Comparison of ENCODE assay signal across 9 cellular contexts in the genomic region with DNA sequence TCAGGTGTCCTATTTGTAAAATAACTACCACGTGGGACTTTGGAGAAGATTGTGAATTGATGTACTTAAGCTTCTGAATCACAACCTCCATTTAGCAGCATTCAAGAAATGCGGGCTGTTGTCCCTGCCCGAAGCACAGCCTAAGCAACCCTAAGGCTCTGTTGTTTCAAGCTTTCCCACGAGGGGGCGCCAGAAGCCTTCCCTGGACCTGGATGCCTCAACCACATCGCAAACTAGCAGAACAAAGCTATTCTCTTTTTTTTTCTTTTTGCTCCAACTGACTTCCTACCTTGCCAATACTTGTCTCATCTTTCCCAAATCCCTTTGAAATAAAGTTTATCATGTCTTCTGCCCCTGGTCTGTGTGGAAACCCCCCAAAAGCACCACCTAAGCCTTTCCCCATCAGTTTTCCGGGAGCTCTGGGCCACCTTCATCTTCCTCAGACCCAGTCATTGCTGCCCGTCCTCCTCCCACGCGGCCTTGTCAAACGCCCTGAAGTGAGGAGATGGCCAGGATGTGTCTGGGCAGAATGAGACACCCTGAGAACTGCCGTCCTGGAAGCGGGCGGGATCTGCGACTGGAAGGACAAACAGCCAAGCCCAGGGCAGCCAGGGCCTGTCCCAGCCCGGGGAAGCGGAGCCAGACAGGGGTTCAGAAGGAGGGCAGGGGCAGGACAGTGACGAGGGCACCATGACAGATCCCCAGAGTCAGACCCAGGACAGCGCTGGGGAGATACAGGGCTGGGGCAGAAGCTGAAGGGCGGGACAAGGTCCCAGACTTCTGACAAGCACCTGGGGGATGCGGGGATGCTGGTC.
DNase-seq lines count a peak whose midpoint lies in the region; ATAC-seq and TF ChIP-seq lines count a peak whose summit lies in the region.
"Had no signal": no experiment of that assay in that cellular context is flagged by ENCODE, and none has a peak within 500 bp of the region (broad histone marks: within the 10 kb centered on the region; RNA-seq: fewer than 3 reads in every experiment).

No MANE protein-coding gene starts in this region.

- no peaks in the 10 kb centered on the region; the same call in 1 of the 2 replicates for H3K4me1 ChIP-seq in Panc1 (ENCODE audit: control insufficient read depth, insufficient read depth, low read length)
- H3K4me1 ChIP-seq in neural progenitor cell, result peaks cover 11% of the 10 kb centered on the region
- H3K4me1 ChIP-seq in stomach, result no peaks in the 10 kb centered on the region

- no peak overlapping the region for H3K27ac Mint-ChIP-seq in neural progenitor cell

- H3K4me1 Mint-ChIP-seq in neural progenitor cell, result peaks cover 22% of the 10 kb centered on the region

- H3K9me3 ChIP-seq in Panc1 (ENCODE audit: control insufficient read depth, insufficient read depth, low read depth, low read length), result no peaks in the 10 kb centered on the region
- H3K9me3 ChIP-seq in neural progenitor cell (ENCODE audit: low read depth), result no peaks in the 10 kb centered on the region
- H3K9me3 ChIP-seq in stomach, result peaks cover 0 to 7% (median 4%) of the 10 kb centered on the region in 4 donors

- H3K27me3 Mint-ChIP-seq in neural progenitor cell (ENCODE audit: insufficient read depth, low read depth), result peaks cover 38% of the 10 kb centered on the region

- peaks cover 12% of the 10 kb centered on the region for H4K20me1 ChIP-seq in neural progenitor cell (ENCODE audit: low read depth)

- ATAC-seq in Panc1 (peak; percentile 87), HG03139 (IDR thresholded peaks at IDR 0.05; ENCODE audit: unreplicated experiment) (no peak)

- 37 to 47% (median 41%) methylated on average over 21 of the region's 21 CpGs for WGBS in stomach, 5 donors

- TF ChIP-seq EP300 in stomach (IDR thresholded peaks at IDR 0.05), result no peak

- POLR2A ChIA-PET in Panc1 (lab: Charles Lee), result interaction anchor here (1.2 kb wide), 1 partner anchor 137 kb away, joined by 5 read pairs; no protein-coding TSS in a partner anchor

- DNase-seq in DMS53 treated with DMSO at 0.1 percent for 48 hours (lab: John Stamatoyannopoulos, UW; ENCODE audit: unreplicated experiment), result peak; percentile 72
- peak; percentile 82 for DNase-seq in HuH-7 (ENCODE audit: low spot score)
- peak; percentile 75 for DNase-seq in Panc1 (ENCODE audit: low read depth, low spot score)
- DNase-seq in activated T-cell treated with anti-CD3 and anti-CD28 coated beads, Interleukin-2, amount 50 U/mL, for 48 hours, result peak; percentile 90 to 92
- DNase-seq in fibroblast of peridontal ligament (ENCODE audit: extremely low read depth), result peak; percentile 82
- DNase-seq in neural progenitor cell (ENCODE audit: low spot score), result peak; percentile 83
- DNase-seq in stomach, result peak; percentile 85

- no peaks in the 10 kb centered on the region for H3F3A ChIP-seq in neural progenitor cell (ENCODE audit: low read depth)

- H3K36me3 ChIP-seq in Panc1 (ENCODE audit: control insufficient read depth, insufficient read depth, low read length) (no peaks in the 10 kb centered on the region), neural progenitor cell (no peaks in the 10 kb centered on the region), stomach (no peaks in the 10 kb centered on the region)

- no peak overlapping the region for H3K9ac ChIP-seq in neural progenitor cell

- H3K4me2 ChIP-seq in neural progenitor cell, result no peak overlapping the region

- no peaks in the 10 kb centered on the region for H3K36me3 Mint-ChIP-seq in neural progenitor cell

- intact Hi-C loops in Panc1 (cut with micrococcal nuclease; ENCODE audit: unreplicated experiment), result loop anchor here (1.0 to 2.0 kb wide), 2 partner anchors 46 to 137 kb away; no protein-coding TSS in a partner anchor
- intact Hi-C loops in stomach (cut with DNase I; ENCODE audit: low total_unique reads), result loop anchor here (5.0 kb wide), 1 partner anchor 139 kb away; no protein-coding TSS in a partner anchor

- H3K4me3 ChIP-seq in Panc1 (ENCODE audit: low read depth in 2 of 2, low read length in 2 of 2), result no peak overlapping the region
- no peak overlapping the region for H3K4me3 ChIP-seq in neural progenitor cell
- H3K4me3 ChIP-seq in stomach, result no peak overlapping the region

- in situ Hi-C loops in Panc1 (cut with HindIII; ENCODE audit: low pct_unique_long_range_greater_than_20kb, low sequenced_read_pairs), result no loop called here

- TF ChIP-seq CTCF in Panc1 (IDR thresholded peaks at IDR 0.05), result peak; percentile 99
- TF ChIP-seq CTCF in neural progenitor cell (IDR thresholded peaks at IDR 0.05), result peak; percentile 98
- TF ChIP-seq CTCF in stomach (IDR thresholded peaks at IDR 0.05), result peak in 5 of 7 experiments; percentile 64 to 91 (median 82)

- H3K4me3 Mint-ChIP-seq in neural progenitor cell, result no peak overlapping the region

- H3K9me3 Mint-ChIP-seq in neural progenitor cell, result no peaks in the 10 kb centered on the region

- no peaks in the 10 kb centered on the region for H3K27me3 ChIP-seq in Panc1 (ENCODE audit: control insufficient read depth, insufficient read depth, low read length)
- H3K27me3 ChIP-seq in neural progenitor cell, result peaks cover 19% of the 10 kb centered on the region
- H3K27me3 ChIP-seq in stomach, result peaks cover 0 to 78% (median 8%) of the 10 kb centered on the region in 3 donors

- CTCF ChIA-PET in Panc1 (lab: Charles Lee), result interaction anchor here (0.6 to 2.9 kb wide), 24 partner anchors 9 to 599 kb away, joined by 3 to 51 read pairs (median 4); no protein-coding TSS in a partner anchor

- no TSS peak for BruUV-seq in Panc1 (replicated peaks; lab: Mats Ljungman, UMichigan)

- no peak for TF ChIP-seq POLR2A in stomach (IDR thresholded peaks at IDR 0.05)

- no peak overlapping the region for H2AFZ ChIP-seq in neural progenitor cell (replicated peaks)

- H3K27ac ChIP-seq in Panc1 (ENCODE audit: low read length) (no peak overlapping the region), neural progenitor cell (no peak overlapping the region), stomach (no peak overlapping the region)
- H3K27ac ChIP-seq: epithelial cell of prostate had no signal

- H3K79me2 ChIP-seq in neural progenitor cell (ENCODE audit: low read depth), result no peaks in the 10 kb centered on the region
